In genomic region chr19:48405850-48406249, GRCh38 we compare ENCODE assay signal across 27 cellular contexts. TPM values are rescaled to one million over a fixed set of nuclear protein-coding genes. Genes with fewer than 3 reads are reported as not detected.
DNase-seq lines count a peak whose midpoint lies in the region; ATAC-seq, FAIRE-seq and TF ChIP-seq lines count a peak whose summit lies in the region.
"Had no signal": no experiment of that assay in that cellular context is flagged by ENCODE, and none has a peak within 500 bp of the region (broad histone marks: within the 10 kb centered on the region; RNA-seq: fewer than 3 reads in every experiment).

No MANE protein-coding gene starts in this region.

- no peak for TF ChIP-seq CTCF in bronchial epithelial cell (IDR thresholded peaks at IDR 0.05; ENCODE audit: insufficient read depth, low read length, severe bottlenecking)

- ATAC-seq in GM21515 (IDR thresholded peaks at IDR 0.05; ENCODE audit: unreplicated experiment) = no peak
- ATAC-seq: left colon had no signal

- no peaks in the 10 kb centered on the region for H3K27me3 ChIP-seq in bronchial epithelial cell (ENCODE audit: control insufficient read depth, insufficient read depth, low read length)
- H3K27me3 ChIP-seq: thyroid gland had no signal

- H3K4me3 ChIP-seq in bronchial epithelial cell (ENCODE audit: low read depth, low read length) = no peak overlapping the region
- H3K4me3 ChIP-seq: smooth muscle cell, thyroid gland had no signal

- FAIRE-seq in bronchial epithelial cell (lab: Jason Lieb, UNC) = peak; percentile 86
- FAIRE-seq: endometrium had no signal

- H3K36me3 ChIP-seq in bronchial epithelial cell (ENCODE audit: control insufficient read depth, insufficient read depth, low read length) = no peaks in the 10 kb centered on the region
- H3K36me3 ChIP-seq: thyroid gland had no signal

- DNase-seq in NCI-H82 (lab: John Stamatoyannopoulos, UW) (peak; percentile 25), NCI-H82 treated with DMSO at 0.1 percent for 48 hours (lab: John Stamatoyannopoulos, UW; ENCODE audit: unreplicated experiment) (no peak), M059J (ENCODE audit: low read depth) (peak; percentile 27), bronchial epithelial cell (ENCODE audit: low read depth) (peak; percentile 49), iPS-NIHi11 (ENCODE audit: low spot score) (no peak), NCI-H2107 treated with DMSO at 0.1 percent for 48 hours (lab: John Stamatoyannopoulos, UW; ENCODE audit: unreplicated experiment) (no peak), mucosa of gallbladder (ENCODE audit: low spot score) (no peak)
- DNase-seq: 8988T; activated CD4-positive, CD25-positive, alpha-beta regulatory T cell; activated CD8-positive, alpha-beta memory T cell treated with anti-CD3 and anti-CD28 coated beads for 24 hours; activated naive CD4-positive, alpha-beta T cell treated with Interleukin-2 at 50 U/mL for 16 hours; activated T-cell treated with anti-CD3 and anti-CD28 coated beads, Interleukin-2, amount 50 U/mL, for 48 hours; DMS79; KBM-7; left colon; mesenchymal stem cell; NCI-H1092; NCI-H1930; NCI-H446 treated with DMSO at 0.1 percent for 48 hours; NK-92 treated with Interleukin-12 subunit alpha and Interleukin-12 subunit beta, amount 100 ng/mL, for 24 hours; occipital lobe; stimulated activated naive CD4-positive, alpha-beta T cell treated with Interleukin-2 at 50 U/mL for 16 hours; thyroid gland had no signal

RNA-seq across cellular contexts. Expression of gene GRIN2D, which starts 12.4 kb away (rescaled TPM):
- total RNA-seq in M059J (2014; rRNA removed; shearing (Covaris generic)) = 0.42 and 1.2 TPM in 2 replicates
- under 0.01 TPM in 1 of 2 replicates, not detected in the other for total RNA-seq in bronchial epithelial cell
- total RNA-seq in mucosa of gallbladder = 0.69 TPM
- total RNA-seq: B cell had no signal

RNA-seq across cellular contexts. Expression of gene KDELR1, which starts 14.5 kb away (rescaled TPM):
- total RNA-seq in M059J (2014; rRNA removed; shearing (Covaris generic)) = 236 and 247 TPM in 2 replicates
- total RNA-seq in bronchial epithelial cell = 27.9 and 30.6 TPM in 2 replicates
- 205 TPM for total RNA-seq in mucosa of gallbladder

RNA-seq across cellular contexts. Expression of gene GRWD1, which starts 39.9 kb away (rescaled TPM):
- 41.3 and 49.9 TPM in 2 replicates for total RNA-seq in M059J (2014; rRNA removed; shearing (Covaris generic))
- total RNA-seq in bronchial epithelial cell (23.4 and 31.9 TPM in 2 replicates), mucosa of gallbladder (27.6 TPM)

RNA-seq across cellular contexts. Expression of gene SYNGR4, which starts 41.7 kb away (rescaled TPM):
- 0.42 TPM in 1 of 2 replicates, not detected in the other for total RNA-seq in M059J (2014; rRNA removed; shearing (Covaris generic))
- not detected in 2 replicates for total RNA-seq in bronchial epithelial cell
- not detected for total RNA-seq in mucosa of gallbladder
- total RNA-seq: B cell, left colon, occipital lobe, smooth muscle cell, thyroid gland had no signal

RNA-seq across cellular contexts. Expression of gene TMEM143, which starts 42.1 kb away (rescaled TPM):
- total RNA-seq in M059J (2014; rRNA removed; shearing (Covaris generic)) = 2.3 and 3.3 TPM in 2 replicates
- 0.79 and 1.4 TPM in 2 replicates for total RNA-seq in bronchial epithelial cell
- total RNA-seq in mucosa of gallbladder = 18.0 TPM

Comparison
In these comparisons a context has a peak if more than half of its experiments do, and no peak if none do; other contexts are left out.
1. DNase-seq: peak in NCI-H82 (single experiment), M059J (single experiment) and bronchial epithelial cell (single experiment); none in NCI-H82 treated with DMSO at 0.1 percent for 48 hours (single experiment), iPS-NIHi11 (single experiment), NCI-H2107 treated with DMSO at 0.1 percent for 48 hours (single experiment) and mucosa of gallbladder (single experiment).